In genomic region chr12:110475426-110475825, GRCh38 we compare ENCODE assay signal across 19 cellular contexts. TPM values are rescaled to one million over a fixed set of nuclear protein-coding genes. Genes with fewer than 3 reads are reported as not detected.
DNase-seq lines count a peak whose midpoint lies in the region; ATAC-seq and TF ChIP-seq lines count a peak whose summit lies in the region.
"Had no signal": no experiment of that assay in that cellular context is flagged by ENCODE, and none has a peak within 500 bp of the region (broad histone marks: within the 10 kb centered on the region; RNA-seq: fewer than 3 reads in every experiment).

No MANE protein-coding gene starts in this region.

- TF ChIP-seq CTCF in choroid plexus epithelial cell (conservative IDR thresholded peaks at IDR 0.05; ENCODE audit: low read depth, low read length) (no peak), fibroblast of villous mesenchyme (IDR thresholded peaks at IDR 0.05; ENCODE audit: insufficient read depth, low read depth, low read length) (no peak), osteocyte (IDR thresholded peaks at IDR 0.05) (no peak)

- DNase-seq in EH (ENCODE audit: low read depth) (peak; percentile 6), choroid plexus epithelial cell (ENCODE audit: low read depth) (peak; percentile 55), fibroblast of villous mesenchyme (ENCODE audit: low read depth) (peak; percentile 40), osteocyte (ENCODE audit: extremely low spot score, unreplicated experiment) (no peak), head of caudate nucleus (no peak), hypothalamus (lab: John Stamatoyannopoulos, UW) (no peak)
- DNase-seq: 8988T; ACHN; C1 segment of cervical spinal cord; Calu3; CD4-positive, alpha-beta memory T cell; COR-L47; DMS53; DMS79 treated with DMSO at 0.1 percent for 48 hours; H9 had no signal

- H3K4me1 Mint-ChIP-seq in osteocyte (ENCODE audit: unreplicated experiment): peaks cover under 1% of the 10 kb centered on the region
- H3K4me1 Mint-ChIP-seq: GM23338, H9 had no signal

- no peaks in the 10 kb centered on the region for H3K36me3 Mint-ChIP-seq in osteocyte (ENCODE audit: unreplicated experiment)

- no peak overlapping the region for H3K4me3 Mint-ChIP-seq in osteocyte (ENCODE audit: unreplicated experiment)
- H3K4me3 Mint-ChIP-seq: CD4-positive, alpha-beta memory T cell; GM23338; H9 had no signal

- H3K4me3 ChIP-seq in choroid plexus epithelial cell (ENCODE audit: low read depth, low read length) (no peak overlapping the region), fibroblast of villous mesenchyme (ENCODE audit: low read depth, low read length) (no peak overlapping the region)
- H3K4me3 ChIP-seq: A549, GM23338 had no signal

- no peaks in the 10 kb centered on the region for H3K9me3 Mint-ChIP-seq in osteocyte (ENCODE audit: unreplicated experiment)
- H3K9me3 Mint-ChIP-seq: CD4-positive, alpha-beta memory T cell; GM23338; H9 had no signal

- ATAC-seq in HG02973 (IDR thresholded peaks at IDR 0.05; ENCODE audit: unreplicated experiment): no peak
- ATAC-seq: A549, GM23338, HCT116 had no signal

- peak overlapping the region; percentile 31 for H3K27ac Mint-ChIP-seq in osteocyte (ENCODE audit: unreplicated experiment)
- H3K27ac Mint-ChIP-seq: CD4-positive, alpha-beta memory T cell; GM23338; H9 had no signal

- no peaks in the 10 kb centered on the region for H3K27me3 Mint-ChIP-seq in osteocyte (ENCODE audit: unreplicated experiment)
- H3K27me3 Mint-ChIP-seq: CD4-positive, alpha-beta memory T cell had no signal

- intact Hi-C loops in head of caudate nucleus (cut with DNase I): no loop called here

RNA-seq across cellular contexts. Expression of gene FAM216A, which starts 6.8 kb away (rescaled TPM):
- total RNA-seq in fibroblast of villous mesenchyme (11.0 and 20.7 TPM in 2 replicates), osteocyte (8.3 and 8.4 TPM in 2 replicates)

RNA-seq across cellular contexts. Expression of gene GPN3, which starts 7.4 kb away (rescaled TPM):
- 12.2 and 16.4 TPM in 2 replicates for total RNA-seq in fibroblast of villous mesenchyme
- 16.4 and 18.9 TPM in 2 replicates for total RNA-seq in osteocyte

RNA-seq across cellular contexts. Expression of gene ARPC3, which starts 25.3 kb away (rescaled TPM):
- total RNA-seq in fibroblast of villous mesenchyme (259 and 354 TPM in 2 replicates), osteocyte (194 and 221 TPM in 2 replicates)

RNA-seq across cellular contexts. Expression of gene VPS29, which starts 26.5 kb away (rescaled TPM):
- total RNA-seq in fibroblast of villous mesenchyme: 88.3 and 93.7 TPM in 2 replicates
- total RNA-seq in osteocyte: 73.5 and 75.8 TPM in 2 replicates

RNA-seq across cellular contexts. Expression of gene RAD9B, which starts 26.7 kb away (rescaled TPM):
- total RNA-seq in fibroblast of villous mesenchyme (0.64 and 1.3 TPM in 2 replicates), osteocyte (0.44 and 0.64 TPM in 2 replicates)
- total RNA-seq: GM23338, H9 had no signal

Comparison
In these comparisons a context has a peak if more than half of its experiments do, and no peak if none do; other contexts are left out.
1. DNase-seq: peak in EH (single experiment), choroid plexus epithelial cell (single experiment) and fibroblast of villous mesenchyme (single experiment); none in osteocyte (single experiment), head of caudate nucleus (0 of 42) and hypothalamus (0 of 51).